ENCODE assay signal across 18 cellular contexts in genomic region chr11:34755671-34756070, GRCh38.
A peak's percentile ranks its signal among the peaks of the same experiment; 100 is the strongest.
DNase-seq lines count a peak whose midpoint lies in the region; ATAC-seq, FAIRE-seq and TF ChIP-seq lines count a peak whose summit lies in the region.
"Had no signal": no experiment of that assay in that cellular context is flagged by ENCODE, and none has a peak within 500 bp of the region (broad histone marks: within the 10 kb centered on the region; RNA-seq: fewer than 3 reads in every experiment).

No MANE protein-coding gene starts in this region.

- no peak overlapping the region for H3K4me2 ChIP-seq in HepG2 (ENCODE audit: low read depth, low read length)

- H3K4me3 ChIP-seq in colonic mucosa (no peak overlapping the region), stomach (no peak overlapping the region), heart right ventricle (no peak overlapping the region), HepG2 (replicated peaks in 1 of 3; ENCODE audit: insufficient read depth in 1 of 3, low read depth in 2 of 3, low read length in 3 of 3) (no peak overlapping the region)
- H3K4me3 ChIP-seq: SJCRH30 had no signal

- WGBS in stomach, 5 donors: 87 to 92% (median 91%) methylated on average over 7 of the region's 7 CpGs
- 81 to 85% methylated on average over 7 of the region's 7 CpGs for WGBS in heart right ventricle, 2 donors
- 68% methylated on average over 7 of the region's 7 CpGs for WGBS in HepG2 (ENCODE audit: low lambda C conversion rate)

- CTCF ChIA-PET in HepG2 (lab: Yijun Ruan, JAX; ENCODE audit: low intra/inter-chr PET ratio, low total read pairs): no interaction called here

- TF ChIP-seq RAD21 in HepG2 (CRISPR knock-in tag; IDR thresholded peaks at IDR 0.05): no peak

- no peak for TF ChIP-seq EP300 in stomach (IDR thresholded peaks at IDR 0.05)
- no peak for TF ChIP-seq EP300 in HepG2 (IDR thresholded peaks at IDR 0.05; ENCODE audit: low read depth in 2 of 2, low read length in 2 of 2)
- TF ChIP-seq EP300 in HepG2 (CRISPR knock-in tag; IDR thresholded peaks at IDR 0.05; ENCODE audit: borderline replicate concordance): no peak

- POLR2A ChIA-PET in HepG2 (lab: Yijun Ruan, JAX): no interaction called here

- H3K9me3 ChIP-seq in colonic mucosa: no peaks in the 10 kb centered on the region
- no peaks in the 10 kb centered on the region for H3K9me3 ChIP-seq in stomach
- H3K9me3 ChIP-seq in heart right ventricle: peaks cover 0 to 7% (median 0%) of the 10 kb centered on the region in 11 donors
- no peaks in the 10 kb centered on the region for H3K9me3 ChIP-seq in HepG2 (ENCODE audit: low read length)
- H3K9me3 ChIP-seq: SJCRH30 had no signal

- no peak for FAIRE-seq in HepG2 (lab: Jason Lieb, UNC)

- intact Hi-C loops in colonic mucosa (cut with DNase I): no loop called here
- intact Hi-C loops in stomach (cut with DNase I; ENCODE audit: low total_unique reads): no loop called here
- intact Hi-C loops in heart right ventricle (cut with DNase I): no loop called here
- intact Hi-C loops in HepG2 (cut with micrococcal nuclease; ENCODE audit: unreplicated experiment): no loop called here

- H2AFZ ChIP-seq in HepG2 (ENCODE audit: low read length): no peak overlapping the region

- H3K27me3 ChIP-seq in colonic mucosa (no peaks in the 10 kb centered on the region), stomach (no peaks in the 10 kb centered on the region), heart right ventricle (peaks cover 0 to 7% (median 0%) of the 10 kb centered on the region in 7 donors), HepG2 (ENCODE audit: control insufficient read depth in 1 of 2, insufficient read depth in 2 of 2, low read length in 2 of 2) (no peaks in the 10 kb centered on the region)
- H3K27me3 ChIP-seq: SJCRH30 had no signal

- H3K4me1 ChIP-seq in colonic mucosa (no peaks in the 10 kb centered on the region), stomach (peaks cover 12 to 43% (median 25%) of the 10 kb centered on the region in 4 donors), heart right ventricle (no peaks in the 10 kb centered on the region), HepG2 (ENCODE audit: insufficient read depth, low read length) (peaks cover 9% of the 10 kb centered on the region; the same call in 1 of the 2 replicates)
- H3K4me1 ChIP-seq: SJCRH30 had no signal

- DNase-seq in Ammon's horn (ENCODE audit: low spot score) (peak; percentile 42), RPMI7951 (ENCODE audit: low read depth) (peak; percentile 53), colonic mucosa (no peak), occipital lobe (lab: John Stamatoyannopoulos, UW) (peak; percentile 22), NCI-H526 (lab: John Stamatoyannopoulos, UW) (no peak), stomach (no peak), heart right ventricle (no peak), HepG2 (ENCODE audit: low spot score) (no peak)
- DNase-seq: EL; H7; NCI-H1092; NCI-H1436; NCI-H187 treated with DMSO at 0.1 percent for 48 hours; NCI-H2107; NCI-H774; NK-92 treated with Interleukin-12 subunit alpha and Interleukin-12 subunit beta, amount 100 ng/mL, for 24 hours; SJCRH30 had no signal

- BruUV-seq in HepG2 (replicated peaks; lab: Mats Ljungman, UMichigan): no TSS peak

- H3K9ac ChIP-seq in colonic mucosa (ENCODE audit: low read depth in 2 of 2, low read length in 2 of 2) (no peak overlapping the region), HepG2 (ENCODE audit: insufficient read depth, low read depth, low read length) (no peak overlapping the region)

- no peak for TF ChIP-seq POLR2A in stomach (IDR thresholded peaks at IDR 0.05)
- no peak for TF ChIP-seq POLR2A in HepG2 (IDR thresholded peaks at IDR 0.05; ENCODE audit: insufficient read depth in 1 of 2, low read depth in 2 of 2, low read length in 2 of 2)

- H4K20me1 ChIP-seq in HepG2 (ENCODE audit: insufficient read depth, low read length): no peaks in the 10 kb centered on the region

- H3K79me2 ChIP-seq in HepG2 (ENCODE audit: insufficient read depth, low read length): no peaks in the 10 kb centered on the region

- in situ Hi-C loops in HepG2 (cut with HindIII; ENCODE audit: extremely low pct_ligation_motif_present, low pct_unique_long_range_greater_than_20kb): no loop called here

- TF ChIP-seq CTCF in colonic mucosa (IDR thresholded peaks at IDR 0.05): no peak
- TF ChIP-seq CTCF in stomach (IDR thresholded peaks at IDR 0.05): no peak
- TF ChIP-seq CTCF in heart right ventricle (IDR thresholded peaks at IDR 0.05): no peak
- no peak for TF ChIP-seq CTCF in HepG2 (CRISPR knock-in tag; IDR thresholded peaks at IDR 0.05)

- H3K27ac ChIP-seq in colonic mucosa: peak overlapping the region; percentile 83
- no peak overlapping the region for H3K27ac ChIP-seq in stomach
- no peak overlapping the region for H3K27ac ChIP-seq in heart right ventricle
- no peak overlapping the region for H3K27ac ChIP-seq in HepG2 (ENCODE audit: extremely low read length, insufficient read depth, low read length)
- H3K27ac ChIP-seq: SJCRH30 had no signal

- no peaks in the 10 kb centered on the region for H3K36me3 ChIP-seq in colonic mucosa
- no peaks in the 10 kb centered on the region for H3K36me3 ChIP-seq in stomach
- H3K36me3 ChIP-seq in heart right ventricle: no peaks in the 10 kb centered on the region
- H3K36me3 ChIP-seq in HepG2 (replicated peaks in 1 of 2; ENCODE audit: control insufficient read depth in 1 of 2, insufficient read depth in 2 of 2, low read length in 2 of 2): no peaks in the 10 kb centered on the region
- H3K36me3 ChIP-seq: SJCRH30 had no signal

- ATAC-seq in heart right ventricle: no peak
- no peak for ATAC-seq in HepG2
- ATAC-seq: Panc1 had no signal

TF ChIP-seq in HepG2, 621 proteins besides CTCF, POLR2A, EP300 and RAD21:
- TF ChIP-seq CREM (IDR thresholded peaks at IDR 0.05) (no peak), CREM (CRISPR knock-in tag; IDR thresholded peaks at IDR 0.05) (no peak), TBL1XR1 (IDR thresholded peaks at IDR 0.05; ENCODE audit: borderline replicate concordance, low read length, partially characterized antibody) (no peak), CBX2 (IDR thresholded peaks at IDR 0.05; ENCODE audit: low read depth, low read length) (no peak), CBX2 (CRISPR knock-in tag; IDR thresholded peaks at IDR 0.05; ENCODE audit: low read depth) (no peak), ZNF264 (CRISPR knock-in tag; IDR thresholded peaks at IDR 0.05) (no peak), ZBTB46 (CRISPR knock-in tag; IDR thresholded peaks at IDR 0.05; ENCODE audit: borderline replicate concordance) (no peak)
- TF ChIP-seq, protein P1, sequence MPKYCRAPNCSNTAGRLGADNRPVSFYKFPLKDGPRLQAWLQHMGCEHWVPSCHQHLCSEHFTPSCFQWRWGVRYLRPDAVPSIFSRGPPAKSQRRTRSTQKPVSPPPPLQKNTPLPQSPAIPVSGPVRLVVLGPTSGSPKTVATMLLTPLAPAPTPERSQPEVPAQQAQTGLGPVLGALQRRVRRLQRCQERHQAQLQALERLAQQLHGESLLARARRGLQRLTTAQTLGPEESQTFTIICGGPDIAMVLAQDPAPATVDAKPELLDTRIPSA (CRISPR knock-in tag; IDR thresholded peaks at IDR 0.05; ENCODE audit: borderline replicate concordance): no peak

Comparison
In these comparisons a context has a peak if more than half of its experiments do, and no peak if none do; other contexts are left out.
1. DNase-seq: peak in Ammon's horn (single experiment), RPMI7951 (single experiment) and occipital lobe (single experiment); none in colonic mucosa (single experiment), NCI-H526 (0 of 2), stomach (single experiment), heart right ventricle (0 of 2) and HepG2 (single experiment).